Comparison of ENCODE assay signal across 9 cellular contexts in the genomic region with DNA sequence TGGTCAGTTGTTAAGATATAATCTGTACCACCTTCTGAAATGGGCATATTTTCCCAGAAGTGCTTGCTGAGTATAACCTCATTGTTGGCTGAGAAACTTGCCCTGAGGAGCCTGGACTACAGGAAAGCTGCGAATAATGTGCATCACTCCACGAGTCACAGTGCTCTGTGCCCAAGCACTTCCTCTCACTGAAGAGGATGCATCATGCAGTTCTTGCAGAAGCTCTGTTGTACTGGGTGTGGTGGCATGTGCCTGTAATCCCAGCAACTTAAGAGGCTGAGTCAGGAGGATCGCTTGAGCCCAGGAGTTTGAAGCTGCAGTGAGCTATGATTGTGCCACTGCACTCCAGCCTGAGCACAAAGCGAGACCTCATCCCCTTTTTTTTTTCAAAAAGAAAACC. TPM values are rescaled to one million over a fixed set of nuclear protein-coding genes. Genes with fewer than 3 reads are reported as not detected.
A peak's percentile ranks its signal among the peaks of the same experiment; 100 is the strongest.
DNase-seq lines count a peak whose midpoint lies in the region; ATAC-seq and TF ChIP-seq lines count a peak whose summit lies in the region.
"Had no signal": no experiment of that assay in that cellular context is flagged by ENCODE, and none has a peak within 500 bp of the region (broad histone marks: within the 10 kb centered on the region; RNA-seq: fewer than 3 reads in every experiment).

No MANE protein-coding gene starts in this region.

- H3K9me3 Mint-ChIP-seq in activated CD8-positive, alpha-beta memory T cell treated with anti-CD3 and anti-CD28 coated beads, Interleukin-2, amount 10 ng/mL, durations not matched to agents 7 days and 5 days (ENCODE audit: low read depth), result no peaks in the 10 kb centered on the region

- no peak overlapping the region for H3K27ac ChIP-seq in gastrocnemius medialis

- no peaks in the 10 kb centered on the region for H3K36me3 ChIP-seq in gastrocnemius medialis

- ATAC-seq in activated CD8-positive, alpha-beta memory T cell treated with anti-CD3 and anti-CD28 coated beads, Interleukin-2, amount 10 ng/mL, durations not matched to agents 7 days and 5 days, result peak; percentile 58
- ATAC-seq in gastrocnemius medialis, result no peak

- CTCF ChIA-PET in activated CD8-positive, alpha-beta memory T cell treated with anti-CD3 and anti-CD28 coated beads, Interleukin-2, amount 10 ng/mL, durations not matched to agents 7 days and 5 days (lab: Charles Lee), result no interaction called here

- TF ChIP-seq CTCF in gastrocnemius medialis (IDR thresholded peaks at IDR 0.05 in 4 of 5, conservative IDR thresholded peaks at IDR 0.05 in 1 of 5), result no peak

- intact Hi-C loops in gastrocnemius medialis (cut with DNase I; ENCODE audit: low total_unique reads), result no loop called here

- no peak for DNase-seq in activated CD8-positive, alpha-beta memory T cell treated with anti-CD3 and anti-CD28 coated beads, Interleukin-2, amount 10 ng/mL, durations not matched to agents 7 days and 5 days
- DNase-seq in activated CD8-positive, alpha-beta memory T cell treated with anti-CD3 and anti-CD28 coated beads, Interleukin-2, amount 50 U/mL, for 4 hours, result no peak
- DNase-seq in OCI-M1 (lab: John Stamatoyannopoulos, UW) (peak; percentile 22), erythroblast (lab: John Stamatoyannopoulos, UW) (peak; percentile 12 to 52), gastrocnemius medialis (peak; percentile 5 to 20), NCI-H526 (lab: John Stamatoyannopoulos, UW) (no peak), NCI-H1105 treated with DMSO at 0.1 percent for 48 hours (lab: John Stamatoyannopoulos, UW) (no peak), NCI-H446 treated with DMSO at 0.1 percent for 48 hours (lab: John Stamatoyannopoulos, UW) (no peak)

- H3K36me3 Mint-ChIP-seq in activated CD8-positive, alpha-beta memory T cell treated with anti-CD3 and anti-CD28 coated beads, Interleukin-2, amount 10 ng/mL, durations not matched to agents 7 days and 5 days, result peaks cover 29% of the 10 kb centered on the region

- H3K27ac Mint-ChIP-seq in activated CD8-positive, alpha-beta memory T cell treated with anti-CD3 and anti-CD28 coated beads, Interleukin-2, amount 10 ng/mL, durations not matched to agents 7 days and 5 days, result peak overlapping the region; percentile 19
- H3K27ac Mint-ChIP-seq: B cell had no signal

- no peaks in the 10 kb centered on the region for H3K4me1 ChIP-seq in gastrocnemius medialis

- H3K4me1 Mint-ChIP-seq in activated CD8-positive, alpha-beta memory T cell treated with anti-CD3 and anti-CD28 coated beads, Interleukin-2, amount 10 ng/mL, durations not matched to agents 7 days and 5 days, result peaks cover 30% of the 10 kb centered on the region

- TF ChIP-seq POLR2A in erythroblast (IDR thresholded peaks at IDR 0.05; ENCODE audit: low read length) (no peak), gastrocnemius medialis (IDR thresholded peaks at IDR 0.05) (no peak)

- H3K4me3 ChIP-seq in gastrocnemius medialis, result no peak overlapping the region

- no peaks in the 10 kb centered on the region for H3K27me3 ChIP-seq in gastrocnemius medialis

- in situ Hi-C loops in gastrocnemius medialis (cut with MboI; ENCODE audit: low sequenced_read_pairs in 4 of 4), result no loop called here

- H3K4me3 Mint-ChIP-seq in activated CD8-positive, alpha-beta memory T cell treated with anti-CD3 and anti-CD28 coated beads, Interleukin-2, amount 10 ng/mL, durations not matched to agents 7 days and 5 days, result no peak overlapping the region
- H3K4me3 Mint-ChIP-seq: B cell had no signal

- no peaks in the 10 kb centered on the region for H3K9me3 ChIP-seq in gastrocnemius medialis

- no peaks in the 10 kb centered on the region for H3K27me3 Mint-ChIP-seq in activated CD8-positive, alpha-beta memory T cell treated with anti-CD3 and anti-CD28 coated beads, Interleukin-2, amount 10 ng/mL, durations not matched to agents 7 days and 5 days
- H3K27me3 Mint-ChIP-seq: B cell had no signal

RNA-seq across cellular contexts. Expression of a gene that starts 56.9 kb away (rescaled TPM):
- 10 to 100 TPM; 57.1 to 63.1 TPM for total RNA-seq in activated CD8-positive, alpha-beta memory T cell treated with anti-CD3 and anti-CD28 coated beads, Interleukin-2, amount 10 ng/mL, durations not matched to agents 7 days and 5 days
- total RNA-seq in gastrocnemius medialis, result 1 to 10 TPM; 2.3 to 5.7 (median 3.2) TPM

Comparison
In these comparisons a context has a peak if more than half of its experiments do, and no peak if none do; other contexts are left out.
1. DNase-seq: peak in OCI-M1 (single experiment), erythroblast (2 of 2) and gastrocnemius medialis (2 of 2); none in activated CD8-positive, alpha-beta memory T cell treated with anti-CD3 and anti-CD28 coated beads, Interleukin-2, amount 10 ng/mL, durations not matched to agents 7 days and 5 days (single experiment), activated CD8-positive, alpha-beta memory T cell treated with anti-CD3 and anti-CD28 coated beads, Interleukin-2, amount 50 U/mL, for 4 hours (single experiment), NCI-H526 (0 of 2), NCI-H1105 treated with DMSO at 0.1 percent for 48 hours (single experiment) and NCI-H446 treated with DMSO at 0.1 percent for 48 hours (single experiment).
2. RNA of a gene that starts 56.9 kb away (total RNA-seq): 57.1 to 63.1 TPM in activated CD8-positive, alpha-beta memory T cell treated with anti-CD3 and anti-CD28 coated beads, Interleukin-2, amount 10 ng/mL, durations not matched to agents 7 days and 5 days; 2.3 to 5.7 TPM in gastrocnemius medialis; every median in the first group is over 4 times any median in the second.